Comparison of ENCODE assay signal across 2 cellular contexts in the genomic region with DNA sequence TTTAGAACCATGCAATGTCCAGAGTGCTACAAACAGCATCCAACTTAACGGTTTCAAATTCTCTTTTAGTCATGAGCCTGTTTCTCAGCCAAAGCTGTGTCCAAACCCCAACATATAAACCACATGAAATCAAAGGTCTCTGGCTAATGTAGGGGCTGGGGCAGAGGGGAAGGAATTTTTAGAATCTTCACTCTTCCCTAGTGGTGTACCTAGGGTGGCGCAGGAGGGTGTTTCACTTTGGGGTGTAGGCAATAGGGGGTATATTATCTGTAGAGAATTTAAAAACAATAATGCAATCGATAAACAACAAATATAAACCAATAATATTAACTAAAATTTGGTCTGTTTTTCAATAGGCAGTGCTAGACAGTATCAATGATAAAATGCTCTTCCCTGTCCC.
TF ChIP-seq lines count a peak whose summit lies in the region.

No MANE protein-coding gene starts in this region.

TF ChIP-seq in GM23338, 12 proteins besides CTCF, POLR2A, EP300 and RAD21 (continued from another document and continues in another):
- TF ChIP-seq NANOG (IDR thresholded peaks at IDR 0.05; ENCODE audit: borderline replicate concordance) (no peak), ZNF331 (CRISPR knock-in tag; IDR thresholded peaks at IDR 0.05; ENCODE audit: low read depth) (no peak), ZNF114 (CRISPR knock-in tag; IDR thresholded peaks at IDR 0.05) (no peak), JUNB (IDR thresholded peaks at IDR 0.05; ENCODE audit: unreplicated experiment) (no peak), EZH2 (IDR thresholded peaks at IDR 0.05; ENCODE audit: low read depth, unreplicated experiment) (no peak), EZH2phosphoT487 (IDR thresholded peaks at IDR 0.05; ENCODE audit: unreplicated experiment) (no peak), CREB1 (CRISPR knock-in tag; IDR thresholded peaks at IDR 0.05; ENCODE audit: low read depth) (no peak)
- TF ChIP-seq, protein P1, sequence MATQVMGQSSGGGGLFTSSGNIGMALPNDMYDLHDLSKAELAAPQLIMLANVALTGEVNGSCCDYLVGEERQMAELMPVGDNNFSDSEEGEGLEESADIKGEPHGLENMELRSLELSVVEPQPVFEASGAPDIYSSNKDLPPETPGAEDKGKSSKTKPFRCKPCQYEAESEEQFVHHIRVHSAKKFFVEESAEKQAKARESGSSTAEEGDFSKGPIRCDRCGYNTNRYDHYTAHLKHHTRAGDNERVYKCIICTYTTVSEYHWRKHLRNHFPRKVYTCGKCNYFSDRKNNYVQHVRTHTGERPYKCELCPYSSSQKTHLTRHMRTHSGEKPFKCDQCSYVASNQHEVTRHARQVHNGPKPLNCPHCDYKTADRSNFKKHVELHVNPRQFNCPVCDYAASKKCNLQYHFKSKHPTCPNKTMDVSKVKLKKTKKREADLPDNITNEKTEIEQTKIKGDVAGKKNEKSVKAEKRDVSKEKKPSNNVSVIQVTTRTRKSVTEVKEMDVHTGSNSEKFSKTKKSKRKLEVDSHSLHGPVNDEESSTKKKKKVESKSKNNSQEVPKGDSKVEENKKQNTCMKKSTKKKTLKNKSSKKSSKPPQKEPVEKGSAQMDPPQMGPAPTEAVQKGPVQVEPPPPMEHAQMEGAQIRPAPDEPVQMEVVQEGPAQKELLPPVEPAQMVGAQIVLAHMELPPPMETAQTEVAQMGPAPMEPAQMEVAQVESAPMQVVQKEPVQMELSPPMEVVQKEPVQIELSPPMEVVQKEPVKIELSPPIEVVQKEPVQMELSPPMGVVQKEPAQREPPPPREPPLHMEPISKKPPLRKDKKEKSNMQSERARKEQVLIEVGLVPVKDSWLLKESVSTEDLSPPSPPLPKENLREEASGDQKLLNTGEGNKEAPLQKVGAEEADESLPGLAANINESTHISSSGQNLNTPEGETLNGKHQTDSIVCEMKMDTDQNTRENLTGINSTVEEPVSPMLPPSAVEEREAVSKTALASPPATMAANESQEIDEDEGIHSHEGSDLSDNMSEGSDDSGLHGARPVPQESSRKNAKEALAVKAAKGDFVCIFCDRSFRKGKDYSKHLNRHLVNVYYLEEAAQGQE (IDR thresholded peaks at IDR 0.05; ENCODE audit: unreplicated experiment) = no peak
- TF ChIP-seq, protein P2, sequence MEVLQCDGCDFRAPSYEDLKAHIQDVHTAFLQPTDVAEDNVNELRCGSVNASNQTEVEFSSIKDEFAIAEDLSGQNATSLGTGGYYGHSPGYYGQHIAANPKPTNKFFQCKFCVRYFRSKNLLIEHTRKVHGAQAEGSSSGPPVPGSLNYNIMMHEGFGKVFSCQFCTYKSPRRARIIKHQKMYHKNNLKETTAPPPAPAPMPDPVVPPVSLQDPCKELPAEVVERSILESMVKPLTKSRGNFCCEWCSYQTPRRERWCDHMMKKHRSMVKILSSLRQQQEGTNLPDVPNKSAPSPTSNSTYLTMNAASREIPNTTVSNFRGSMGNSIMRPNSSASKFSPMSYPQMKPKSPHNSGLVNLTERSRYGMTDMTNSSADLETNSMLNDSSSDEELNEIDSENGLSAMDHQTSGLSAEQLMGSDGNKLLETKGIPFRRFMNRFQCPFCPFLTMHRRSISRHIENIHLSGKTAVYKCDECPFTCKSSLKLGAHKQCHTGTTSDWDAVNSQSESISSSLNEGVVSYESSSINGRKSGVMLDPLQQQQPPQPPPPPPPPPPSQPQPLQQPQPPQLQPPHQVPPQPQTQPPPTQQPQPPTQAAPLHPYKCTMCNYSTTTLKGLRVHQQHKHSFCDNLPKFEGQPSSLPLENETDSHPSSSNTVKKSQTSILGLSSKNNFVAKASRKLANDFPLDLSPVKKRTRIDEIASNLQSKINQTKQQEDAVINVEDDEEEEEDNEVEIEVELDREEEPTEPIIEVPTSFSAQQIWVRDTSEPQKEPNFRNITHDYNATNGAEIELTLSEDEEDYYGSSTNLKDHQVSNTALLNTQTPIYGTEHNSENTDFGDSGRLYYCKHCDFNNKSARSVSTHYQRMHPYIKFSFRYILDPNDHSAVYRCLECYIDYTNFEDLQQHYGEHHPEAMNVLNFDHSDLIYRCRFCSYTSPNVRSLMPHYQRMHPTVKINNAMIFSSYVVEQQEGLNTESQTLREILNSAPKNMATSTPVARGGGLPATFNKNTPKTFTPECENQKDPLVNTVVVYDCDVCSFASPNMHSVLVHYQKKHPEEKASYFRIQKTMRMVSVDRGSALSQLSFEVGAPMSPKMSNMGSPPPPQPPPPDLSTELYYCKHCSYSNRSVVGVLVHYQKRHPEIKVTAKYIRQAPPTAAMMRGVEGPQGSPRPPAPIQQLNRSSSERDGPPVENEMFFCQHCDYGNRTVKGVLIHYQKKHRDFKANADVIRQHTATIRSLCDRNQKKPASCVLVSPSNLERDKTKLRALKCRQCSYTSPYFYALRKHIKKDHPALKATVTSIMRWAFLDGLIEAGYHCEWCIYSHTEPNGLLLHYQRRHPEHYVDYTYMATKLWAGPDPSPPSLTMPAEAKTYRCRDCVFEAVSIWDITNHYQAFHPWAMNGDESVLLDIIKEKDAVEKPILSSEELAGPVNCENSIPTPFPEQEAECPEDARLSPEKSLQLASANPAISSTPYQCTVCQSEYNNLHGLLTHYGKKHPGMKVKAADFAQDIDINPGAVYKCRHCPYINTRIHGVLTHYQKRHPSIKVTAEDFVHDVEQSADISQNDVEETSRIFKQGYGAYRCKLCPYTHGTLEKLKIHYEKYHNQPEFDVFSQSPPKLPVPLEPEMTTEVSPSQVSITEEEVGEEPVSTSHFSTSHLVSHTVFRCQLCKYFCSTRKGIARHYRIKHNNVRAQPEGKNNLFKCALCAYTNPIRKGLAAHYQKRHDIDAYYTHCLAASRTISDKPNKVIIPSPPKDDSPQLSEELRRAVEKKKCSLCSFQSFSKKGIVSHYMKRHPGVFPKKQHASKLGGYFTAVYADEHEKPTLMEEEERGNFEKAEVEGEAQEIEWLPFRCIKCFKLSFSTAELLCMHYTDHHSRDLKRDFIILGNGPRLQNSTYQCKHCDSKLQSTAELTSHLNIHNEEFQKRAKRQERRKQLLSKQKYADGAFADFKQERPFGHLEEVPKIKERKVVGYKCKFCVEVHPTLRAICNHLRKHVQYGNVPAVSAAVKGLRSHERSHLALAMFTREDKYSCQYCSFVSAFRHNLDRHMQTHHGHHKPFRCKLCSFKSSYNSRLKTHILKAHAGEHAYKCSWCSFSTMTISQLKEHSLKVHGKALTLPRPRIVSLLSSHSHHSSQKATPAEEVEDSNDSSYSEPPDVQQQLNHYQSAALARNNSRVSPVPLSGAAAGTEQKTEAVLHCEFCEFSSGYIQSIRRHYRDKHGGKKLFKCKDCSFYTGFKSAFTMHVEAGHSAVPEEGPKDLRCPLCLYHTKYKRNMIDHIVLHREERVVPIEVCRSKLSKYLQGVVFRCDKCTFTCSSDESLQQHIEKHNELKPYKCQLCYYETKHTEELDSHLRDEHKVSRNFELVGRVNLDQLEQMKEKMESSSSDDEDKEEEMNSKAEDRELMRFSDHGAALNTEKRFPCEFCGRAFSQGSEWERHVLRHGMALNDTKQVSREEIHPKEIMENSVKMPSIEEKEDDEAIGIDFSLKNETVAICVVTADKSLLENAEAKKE (CRISPR knock-in tag; IDR thresholded peaks at IDR 0.05) = no peak
- TF ChIP-seq, protein P3, sequence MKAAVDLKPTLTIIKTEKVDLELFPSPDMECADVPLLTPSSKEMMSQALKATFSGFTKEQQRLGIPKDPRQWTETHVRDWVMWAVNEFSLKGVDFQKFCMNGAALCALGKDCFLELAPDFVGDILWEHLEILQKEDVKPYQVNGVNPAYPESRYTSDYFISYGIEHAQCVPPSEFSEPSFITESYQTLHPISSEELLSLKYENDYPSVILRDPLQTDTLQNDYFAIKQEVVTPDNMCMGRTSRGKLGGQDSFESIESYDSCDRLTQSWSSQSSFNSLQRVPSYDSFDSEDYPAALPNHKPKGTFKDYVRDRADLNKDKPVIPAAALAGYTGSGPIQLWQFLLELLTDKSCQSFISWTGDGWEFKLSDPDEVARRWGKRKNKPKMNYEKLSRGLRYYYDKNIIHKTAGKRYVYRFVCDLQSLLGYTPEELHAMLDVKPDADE (IDR thresholded peaks at IDR 0.05) = no peak

TF ChIP-seq in WTC11, 78 proteins besides CTCF, POLR2A, EP300 and RAD21 (continued from another document):
- TF ChIP-seq CBFB (CRISPR knock-in tag; IDR thresholded peaks at IDR 0.05; ENCODE audit: low read depth) (no peak), TP53 (CRISPR knock-in tag; IDR thresholded peaks at IDR 0.05) (no peak), SMAD4 (CRISPR knock-in tag; IDR thresholded peaks at IDR 0.05) (no peak), ZNF423 (CRISPR knock-in tag; IDR thresholded peaks at IDR 0.05) (no peak), IRF2 (CRISPR knock-in tag; IDR thresholded peaks at IDR 0.05; ENCODE audit: borderline replicate concordance, low read depth) (no peak)
- TF ChIP-seq, protein P4, sequence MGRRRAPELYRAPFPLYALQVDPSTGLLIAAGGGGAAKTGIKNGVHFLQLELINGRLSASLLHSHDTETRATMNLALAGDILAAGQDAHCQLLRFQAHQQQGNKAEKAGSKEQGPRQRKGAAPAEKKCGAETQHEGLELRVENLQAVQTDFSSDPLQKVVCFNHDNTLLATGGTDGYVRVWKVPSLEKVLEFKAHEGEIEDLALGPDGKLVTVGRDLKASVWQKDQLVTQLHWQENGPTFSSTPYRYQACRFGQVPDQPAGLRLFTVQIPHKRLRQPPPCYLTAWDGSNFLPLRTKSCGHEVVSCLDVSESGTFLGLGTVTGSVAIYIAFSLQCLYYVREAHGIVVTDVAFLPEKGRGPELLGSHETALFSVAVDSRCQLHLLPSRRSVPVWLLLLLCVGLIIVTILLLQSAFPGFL (CRISPR knock-in tag; IDR thresholded peaks at IDR 0.05; ENCODE audit: borderline replicate concordance) = no peak
- TF ChIP-seq, protein P5, sequence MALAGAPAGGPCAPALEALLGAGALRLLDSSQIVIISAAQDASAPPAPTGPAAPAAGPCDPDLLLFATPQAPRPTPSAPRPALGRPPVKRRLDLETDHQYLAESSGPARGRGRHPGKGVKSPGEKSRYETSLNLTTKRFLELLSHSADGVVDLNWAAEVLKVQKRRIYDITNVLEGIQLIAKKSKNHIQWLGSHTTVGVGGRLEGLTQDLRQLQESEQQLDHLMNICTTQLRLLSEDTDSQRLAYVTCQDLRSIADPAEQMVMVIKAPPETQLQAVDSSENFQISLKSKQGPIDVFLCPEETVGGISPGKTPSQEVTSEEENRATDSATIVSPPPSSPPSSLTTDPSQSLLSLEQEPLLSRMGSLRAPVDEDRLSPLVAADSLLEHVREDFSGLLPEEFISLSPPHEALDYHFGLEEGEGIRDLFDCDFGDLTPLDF (CRISPR knock-in tag; IDR thresholded peaks at IDR 0.05) = no peak
- TF ChIP-seq, protein P6, sequence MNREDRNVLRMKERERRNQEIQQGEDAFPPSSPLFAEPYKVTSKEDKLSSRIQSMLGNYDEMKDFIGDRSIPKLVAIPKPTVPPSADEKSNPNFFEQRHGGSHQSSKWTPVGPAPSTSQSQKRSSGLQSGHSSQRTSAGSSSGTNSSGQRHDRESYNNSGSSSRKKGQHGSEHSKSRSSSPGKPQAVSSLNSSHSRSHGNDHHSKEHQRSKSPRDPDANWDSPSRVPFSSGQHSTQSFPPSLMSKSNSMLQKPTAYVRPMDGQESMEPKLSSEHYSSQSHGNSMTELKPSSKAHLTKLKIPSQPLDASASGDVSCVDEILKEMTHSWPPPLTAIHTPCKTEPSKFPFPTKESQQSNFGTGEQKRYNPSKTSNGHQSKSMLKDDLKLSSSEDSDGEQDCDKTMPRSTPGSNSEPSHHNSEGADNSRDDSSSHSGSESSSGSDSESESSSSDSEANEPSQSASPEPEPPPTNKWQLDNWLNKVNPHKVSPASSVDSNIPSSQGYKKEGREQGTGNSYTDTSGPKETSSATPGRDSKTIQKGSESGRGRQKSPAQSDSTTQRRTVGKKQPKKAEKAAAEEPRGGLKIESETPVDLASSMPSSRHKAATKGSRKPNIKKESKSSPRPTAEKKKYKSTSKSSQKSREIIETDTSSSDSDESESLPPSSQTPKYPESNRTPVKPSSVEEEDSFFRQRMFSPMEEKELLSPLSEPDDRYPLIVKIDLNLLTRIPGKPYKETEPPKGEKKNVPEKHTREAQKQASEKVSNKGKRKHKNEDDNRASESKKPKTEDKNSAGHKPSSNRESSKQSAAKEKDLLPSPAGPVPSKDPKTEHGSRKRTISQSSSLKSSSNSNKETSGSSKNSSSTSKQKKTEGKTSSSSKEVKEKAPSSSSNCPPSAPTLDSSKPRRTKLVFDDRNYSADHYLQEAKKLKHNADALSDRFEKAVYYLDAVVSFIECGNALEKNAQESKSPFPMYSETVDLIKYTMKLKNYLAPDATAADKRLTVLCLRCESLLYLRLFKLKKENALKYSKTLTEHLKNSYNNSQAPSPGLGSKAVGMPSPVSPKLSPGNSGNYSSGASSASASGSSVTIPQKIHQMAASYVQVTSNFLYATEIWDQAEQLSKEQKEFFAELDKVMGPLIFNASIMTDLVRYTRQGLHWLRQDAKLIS (CRISPR knock-in tag; IDR thresholded peaks at IDR 0.05; ENCODE audit: borderline replicate concordance) = no peak
